25 cellular contexts compared by ENCODE assay signal in the genomic region with DNA sequence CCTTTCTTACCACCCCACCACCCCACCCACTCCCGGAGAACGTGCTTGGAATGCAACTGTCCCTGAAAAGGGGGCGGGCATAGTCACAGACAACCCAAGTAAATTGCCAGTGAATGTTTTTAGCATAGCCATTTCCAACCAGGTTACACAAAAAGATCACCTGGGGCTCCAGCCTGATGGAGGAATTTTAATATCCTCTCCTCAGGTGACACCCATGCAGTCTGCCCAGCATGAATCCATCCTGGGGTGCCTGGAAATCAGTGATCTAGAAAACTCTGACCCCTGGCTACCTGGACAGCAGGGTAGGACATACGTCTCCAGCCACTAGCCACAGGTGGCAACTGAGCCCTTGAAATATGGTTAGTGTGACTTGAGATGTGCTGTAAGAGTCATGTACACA.
DNase-seq lines count a peak whose midpoint lies in the region; ATAC-seq and TF ChIP-seq lines count a peak whose summit lies in the region.
"Had no signal": no experiment of that assay in that cellular context is flagged by ENCODE, and none has a peak within 500 bp of the region (broad histone marks: within the 10 kb centered on the region; RNA-seq: fewer than 3 reads in every experiment).

No MANE protein-coding gene starts in this region.

- H3K4me1 ChIP-seq in muscle layer of colon (ENCODE audit: insufficient read depth, low read length) (peaks cover 90% of the 10 kb centered on the region), thoracic aorta (ENCODE audit: control insufficient read depth in 1 of 2, low read depth in 2 of 2) (peaks cover 73 to 100% of the 10 kb centered on the region in 2 donors)
- H3K4me1 ChIP-seq: parathyroid adenoma had no signal

- CTCF ChIA-PET in WTC11 (lab: Charles Lee), result interaction anchor here (1.3 kb wide), 1 partner anchor 101 kb away, joined by 5 read pairs; no protein-coding TSS in a partner anchor

- no peak overlapping the region for H3K4me3 Mint-ChIP-seq in WTC11
- no peak overlapping the region for H3K4me3 Mint-ChIP-seq in endothelial cell (ENCODE audit: unreplicated experiment)
- H3K4me3 Mint-ChIP-seq in mesothelial cell of epicardium, result no peak overlapping the region
- H3K4me3 Mint-ChIP-seq: activated CD8-positive, alpha-beta T cell treated with anti-CD3 and anti-CD28 coated beads for 36 hours; activated naive CD4-positive, alpha-beta T cell treated with anti-CD3 and anti-CD28 coated beads, Interleukin-2, amount 50 U/mL, for 24 hours; neural crest cell; stimulated activated effector memory CD8-positive, alpha-beta T cell treated with anti-CD3 and anti-CD28 coated beads, Interleukin-12 subunit alpha, Interleukin-12 subunit beta, amount 100 ng/mL, for 72 hours; T-helper 17 cell had no signal

- H3K27me3 Mint-ChIP-seq in WTC11 (ENCODE audit: low read depth), result no peaks in the 10 kb centered on the region
- H3K27me3 Mint-ChIP-seq in endothelial cell (ENCODE audit: unreplicated experiment), result peaks cover 8% of the 10 kb centered on the region
- no peaks in the 10 kb centered on the region for H3K27me3 Mint-ChIP-seq in mesothelial cell of epicardium (ENCODE audit: low read depth)
- H3K27me3 Mint-ChIP-seq: activated CD8-positive, alpha-beta T cell treated with anti-CD3 and anti-CD28 coated beads for 36 hours; activated naive CD4-positive, alpha-beta T cell treated with anti-CD3 and anti-CD28 coated beads, Interleukin-2, amount 50 U/mL, for 24 hours had no signal

- H3K36me3 ChIP-seq in muscle layer of colon (ENCODE audit: insufficient read depth, low read length), result peaks cover 11% of the 10 kb centered on the region
- H3K36me3 ChIP-seq in thoracic aorta, result no peaks in the 10 kb centered on the region
- H3K36me3 ChIP-seq: lower lobe of right lung had no signal

- POLR2A ChIA-PET in WTC11 (lab: Charles Lee), result no interaction called here

- H3K9me3 ChIP-seq in muscle layer of colon (ENCODE audit: low read length) (no peaks in the 10 kb centered on the region), thoracic aorta (no peaks in the 10 kb centered on the region)
- H3K9me3 ChIP-seq: lower lobe of right lung, testis had no signal

- H3K27ac Mint-ChIP-seq in WTC11 (peak overlapping the region; percentile 93), endothelial cell (ENCODE audit: unreplicated experiment) (peak overlapping the region; percentile 5), mesothelial cell of epicardium (no peak overlapping the region)
- H3K27ac Mint-ChIP-seq: activated CD8-positive, alpha-beta T cell treated with anti-CD3 and anti-CD28 coated beads for 36 hours; activated naive CD4-positive, alpha-beta T cell treated with anti-CD3 and anti-CD28 coated beads, Interleukin-2, amount 50 U/mL, for 24 hours; activated T-helper 2 cell treated with anti-CD3 and anti-CD28 coated beads, Interferon-gamma antibody, Interleukin-2, Interleukin-4, amounts not matched to agents 10 μg/mL and 5 μg/mL and 100 μg/mL, durations not matched to agents 14 hours and 24 hours and 36 hours; stimulated activated effector memory CD8-positive, alpha-beta T cell treated with anti-CD3 and anti-CD28 coated beads, Interleukin-12 subunit alpha, Interleukin-12 subunit beta, amount 100 ng/mL, for 72 hours; T-helper 17 cell had no signal

- ATAC-seq in WTC11 (peak; percentile 65), thoracic aorta (ENCODE audit: insufficient number of reproducible peaks, low FRiP score, low read depth) (no peak)
- ATAC-seq: right cardiac atrium, SK-N-SH treated with all-trans-retinoic acid at 6 μM for 48 hours, T-helper 17 cell had no signal

- H3K4me1 Mint-ChIP-seq in WTC11 (peaks cover 67% of the 10 kb centered on the region), endothelial cell (ENCODE audit: unreplicated experiment) (peaks cover 67% of the 10 kb centered on the region), mesothelial cell of epicardium (peaks cover 25% of the 10 kb centered on the region)
- H3K4me1 Mint-ChIP-seq: activated naive CD4-positive, alpha-beta T cell treated with anti-CD3 and anti-CD28 coated beads, Interleukin-2, amount 50 U/mL, for 24 hours had no signal

- H3K27me3 ChIP-seq in muscle layer of colon (ENCODE audit: control insufficient read depth in 1 of 2, insufficient read depth in 2 of 2, low read length in 2 of 2) (no peaks in the 10 kb centered on the region), thoracic aorta (replicated peaks; ENCODE audit: insufficient read depth) (no peaks in the 10 kb centered on the region)
- H3K27me3 ChIP-seq: testis had no signal

- DNase-seq in WTC11 (ENCODE audit: low spot score) (no peak), endothelial cell (ENCODE audit: low spot score) (no peak), thoracic aorta (ENCODE audit: low spot score) (no peak), DMS79 treated with DMSO at 0.1 percent for 48 hours (lab: John Stamatoyannopoulos, UW) (no peak), kidney tubule cell (ENCODE audit: low spot score) (no peak), mesothelial cell of epicardium (ENCODE audit: low spot score in 2 of 2, unreplicated experiment in 2 of 2) (no peak), superior temporal gyrus (ENCODE audit: extremely low spot score) (no peak)
- DNase-seq: activated CD8-positive, alpha-beta T cell treated with anti-CD3 and anti-CD28 coated beads for 36 hours; hippocampal formation; lower lobe of right lung; NCI-H1105; NCI-H2081; right cardiac atrium; stimulated activated CD4-positive, alpha-beta T cell treated with anti-CD3 and anti-CD28 coated beads, Interleukin-12 subunit alpha, Interleukin-12 subunit beta, amount 100 ng/mL, for 4 hours; stimulated activated CD4-positive, alpha-beta T cell treated with anti-CD3 and anti-CD28 coated beads, Interleukin-4, amount 100 ng/mL, for 24 hours; T-helper 17 cell; testis had no signal

- no peak for TF ChIP-seq CTCF in WTC11 (IDR thresholded peaks at IDR 0.05)
- no peak for TF ChIP-seq CTCF in endothelial cell (IDR thresholded peaks at IDR 0.05; ENCODE audit: unreplicated experiment)
- no peak for TF ChIP-seq CTCF in thoracic aorta (IDR thresholded peaks at IDR 0.05)
- no peak for TF ChIP-seq CTCF in mesothelial cell of epicardium (IDR thresholded peaks at IDR 0.05; ENCODE audit: unreplicated experiment)

- no peak overlapping the region for H3K4me3 ChIP-seq in muscle layer of colon (ENCODE audit: low read depth in 1 of 2, low read length in 2 of 2)
- peak overlapping the region; percentile 6 for H3K4me3 ChIP-seq in thoracic aorta
- H3K4me3 ChIP-seq: lower lobe of right lung, testis had no signal

- H3K9me3 Mint-ChIP-seq in WTC11 (no peaks in the 10 kb centered on the region), endothelial cell (ENCODE audit: unreplicated experiment) (no peaks in the 10 kb centered on the region), mesothelial cell of epicardium (no peaks in the 10 kb centered on the region)
- H3K9me3 Mint-ChIP-seq: activated CD8-positive, alpha-beta T cell treated with anti-CD3 and anti-CD28 coated beads for 36 hours; activated naive CD4-positive, alpha-beta T cell treated with anti-CD3 and anti-CD28 coated beads, Interleukin-2, amount 50 U/mL, for 24 hours; activated T-helper 2 cell treated with anti-CD3 and anti-CD28 coated beads, Interferon-gamma antibody, Interleukin-2, Interleukin-4, amounts not matched to agents 10 μg/mL and 5 μg/mL and 100 μg/mL, durations not matched to agents 14 hours and 24 hours and 36 hours; stimulated activated effector memory CD8-positive, alpha-beta T cell treated with anti-CD3 and anti-CD28 coated beads, Interleukin-12 subunit alpha, Interleukin-12 subunit beta, amount 100 ng/mL, for 72 hours had no signal

- no peak overlapping the region for H3K9ac ChIP-seq in muscle layer of colon (ENCODE audit: low read length)
- H3K9ac ChIP-seq: parathyroid adenoma had no signal

- H3K36me3 Mint-ChIP-seq in WTC11 (no peaks in the 10 kb centered on the region), endothelial cell (ENCODE audit: low read depth, unreplicated experiment) (peaks cover 25% of the 10 kb centered on the region), mesothelial cell of epicardium (no peaks in the 10 kb centered on the region)
- H3K36me3 Mint-ChIP-seq: activated naive CD4-positive, alpha-beta T cell treated with anti-CD3 and anti-CD28 coated beads, Interleukin-2, amount 50 U/mL, for 24 hours; stimulated activated effector memory CD8-positive, alpha-beta T cell treated with anti-CD3 and anti-CD28 coated beads, Interleukin-12 subunit alpha, Interleukin-12 subunit beta, amount 100 ng/mL, for 72 hours had no signal

- H3K27ac ChIP-seq in muscle layer of colon (ENCODE audit: low read depth, low read length) (peak overlapping the region; percentile 79), thoracic aorta (peak overlapping the region; percentile 87 to 89)
- H3K27ac ChIP-seq: C4-2B, lower lobe of right lung, parathyroid adenoma, testis had no signal

TF ChIP-seq in WTC11, 78 proteins besides CTCF, POLR2A, EP300 and RAD21:
- TF ChIP-seq ZNF423 (CRISPR knock-in tag; IDR thresholded peaks at IDR 0.05), result peak; percentile 88
- 0 out of 2 replicates have a peak, but pooled peaks have one; percentile 22 for TF ChIP-seq TEAD1 (CRISPR knock-in tag; IDR thresholded peaks at IDR 0.05)
- no peak for TF ChIP-seq ZNF263 (CRISPR knock-in tag; IDR thresholded peaks at IDR 0.05; ENCODE audit: low read depth)
- no peak for TF ChIP-seq HMGA2 (CRISPR knock-in tag; IDR thresholded peaks at IDR 0.05)
